In the genomic region with DNA sequence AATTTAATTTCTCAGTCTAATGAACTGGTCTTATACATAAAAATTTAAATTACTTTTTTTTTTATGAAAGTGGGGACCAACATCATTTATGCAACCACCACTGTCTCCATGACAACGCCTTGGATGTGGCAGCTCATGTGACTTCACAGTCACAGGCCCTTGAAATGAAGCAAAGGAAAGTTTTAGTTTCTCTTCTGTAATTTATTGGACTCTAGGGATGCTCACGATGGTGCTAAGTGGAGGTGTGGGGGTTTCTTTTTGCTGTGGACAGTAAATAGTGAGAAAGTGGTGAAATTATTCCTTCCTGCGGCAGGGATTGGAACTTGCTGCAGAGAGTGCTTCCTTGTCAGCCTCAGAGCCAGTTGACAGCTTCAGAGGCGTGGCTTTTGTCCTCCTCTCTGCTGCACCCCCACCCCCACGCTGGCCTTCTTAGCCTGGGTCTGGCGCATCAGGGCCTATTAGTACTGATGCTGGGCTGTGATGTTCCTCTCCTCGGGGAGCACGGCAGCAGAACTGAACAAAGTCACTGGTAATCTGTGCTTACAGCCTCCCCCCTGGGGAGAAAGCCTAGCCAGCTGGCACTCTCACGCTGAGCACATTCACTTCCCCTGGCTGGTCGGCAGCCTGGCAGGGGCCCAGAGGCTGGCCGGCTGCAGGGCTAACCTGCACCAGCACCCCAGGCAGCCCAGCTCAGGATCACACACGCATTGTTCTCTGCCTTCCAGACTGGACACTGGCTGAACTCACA, we compare ENCODE assay signal across 8 cellular contexts.
DNase-seq lines count a peak whose midpoint lies in the region; TF ChIP-seq lines count a peak whose summit lies in the region.

No MANE protein-coding gene starts in this region.

- no peak overlapping the region for H3K4me3 ChIP-seq in testis
- H3K4me3 ChIP-seq in smooth muscle cell = no peak overlapping the region

- H3F3A ChIP-seq in smooth muscle cell (ENCODE audit: low read depth) = no peaks in the 10 kb centered on the region

- H3K9me3 ChIP-seq in testis = no peaks in the 10 kb centered on the region
- no peaks in the 10 kb centered on the region for H3K9me3 ChIP-seq in smooth muscle cell (replicated peaks; ENCODE audit: low read depth)

- WGBS in testis, 2 donors = 31 to 44% methylated on average over 10 to 12 of the region's 12 CpGs
- WGBS in smooth muscle cell (ENCODE audit: low lambda C conversion rate) = 54% methylated on average over 12 of the region's 12 CpGs

- intact Hi-C loops in testis (cut with DNase I; ENCODE audit: low total_unique reads) = no loop called here

- H3K36me3 ChIP-seq in testis (ENCODE audit: low read depth, missing control alignments) (no peaks in the 10 kb centered on the region), smooth muscle cell (ENCODE audit: low read depth) (no peaks in the 10 kb centered on the region)

- no peak overlapping the region for H3K4me3 Mint-ChIP-seq in mesothelial cell of epicardium

- peak in 1 of 3 experiments; percentile 5 for TF ChIP-seq CTCF in testis (IDR thresholded peaks at IDR 0.05)
- no peak for TF ChIP-seq CTCF in smooth muscle cell (IDR thresholded peaks at IDR 0.05; ENCODE audit: borderline replicate concordance, insufficient read depth, poor library complexity, severe bottlenecking)
- TF ChIP-seq CTCF in mesothelial cell of epicardium (IDR thresholded peaks at IDR 0.05; ENCODE audit: unreplicated experiment) = no peak

- H3K4me2 ChIP-seq in smooth muscle cell = no peak overlapping the region

- H3K27me3 Mint-ChIP-seq in mesothelial cell of epicardium (ENCODE audit: low read depth) = no peaks in the 10 kb centered on the region

- no peak overlapping the region for H3K27ac ChIP-seq in testis
- no peak overlapping the region for H3K27ac ChIP-seq in smooth muscle cell (ENCODE audit: low read depth)

- no peak for TF ChIP-seq POLR2A in testis (IDR thresholded peaks at IDR 0.05)

- DNase-seq in DMS79 treated with DMSO at 0.1 percent for 48 hours (lab: John Stamatoyannopoulos, UW) (peak; percentile 56), NCI-H1436 (lab: John Stamatoyannopoulos, UW) (peak; percentile 82), astrocyte of the hippocampus (ENCODE audit: low read depth, low spot score) (peak; percentile 93), iris pigment epithelial cell (ENCODE audit: low read depth) (peak; percentile 33), testis (peak; percentile 81), smooth muscle cell (lab: John Stamatoyannopoulos, UW; ENCODE audit: unreplicated experiment) (no peak), dedifferentiated amniotic fluid mesenchymal stem cell (ENCODE audit: extremely low spot score) (no peak), mesothelial cell of epicardium (ENCODE audit: low spot score in 2 of 2, unreplicated experiment in 2 of 2) (no peak)

- H3K79me2 ChIP-seq in smooth muscle cell (ENCODE audit: low read depth) = no peaks in the 10 kb centered on the region

- H3K4me1 Mint-ChIP-seq in mesothelial cell of epicardium = peaks cover 20% of the 10 kb centered on the region

- H4K20me1 ChIP-seq in smooth muscle cell (ENCODE audit: low read depth) = no peaks in the 10 kb centered on the region

- H3K4me1 ChIP-seq in testis = peaks cover 10% of the 10 kb centered on the region
- H3K4me1 ChIP-seq in smooth muscle cell (ENCODE audit: low read depth) = peaks cover 33% of the 10 kb centered on the region

- no peaks in the 10 kb centered on the region for H3K9me3 Mint-ChIP-seq in mesothelial cell of epicardium

- no peak overlapping the region for H3K9ac ChIP-seq in smooth muscle cell (ENCODE audit: low read depth)

- H3K27me3 ChIP-seq in testis = no peaks in the 10 kb centered on the region
- H3K27me3 ChIP-seq in smooth muscle cell (ENCODE audit: low read depth) = peaks cover 17% of the 10 kb centered on the region

- no peak overlapping the region for H3K27ac Mint-ChIP-seq in mesothelial cell of epicardium

- peaks cover 7% of the 10 kb centered on the region for H3K36me3 Mint-ChIP-seq in mesothelial cell of epicardium

- no peak overlapping the region for H2AFZ ChIP-seq in smooth muscle cell (ENCODE audit: low read depth)

Comparison
In these comparisons a context has a peak if more than half of its experiments do, and no peak if none do; other contexts are left out.
1. DNase-seq: peak in DMS79 treated with DMSO at 0.1 percent for 48 hours (single experiment), NCI-H1436 (single experiment), astrocyte of the hippocampus (single experiment), iris pigment epithelial cell (single experiment) and testis (single experiment); none in smooth muscle cell (single experiment), dedifferentiated amniotic fluid mesenchymal stem cell (single experiment) and mesothelial cell of epicardium (0 of 2).